Comparison of ENCODE assay signal across 9 cellular contexts in genomic region chr10:97685395-97685958, GRCh38. TPM values are rescaled to one million over a fixed set of nuclear protein-coding genes. Genes with fewer than 3 reads are reported as not detected.
DNase-seq lines count a peak whose midpoint lies in the region; ATAC-seq, FAIRE-seq and TF ChIP-seq lines count a peak whose summit lies in the region.
"Had no signal": no experiment of that assay in that cellular context is flagged by ENCODE, and none has a peak within 500 bp of the region (broad histone marks: within the 10 kb centered on the region; RNA-seq: fewer than 3 reads in every experiment).

No MANE protein-coding gene starts in this region.

- DNase-seq in GM12864 (ENCODE audit: low read depth) (no peak), SW480 (ENCODE audit: low spot score) (peak; percentile 39), heart right ventricle (no peak), small intestine (peak; percentile 46), OCI-M2 (lab: John Stamatoyannopoulos, UW; ENCODE audit: unreplicated experiment) (no peak)
- no peak for DNase-seq in stimulated activated CD4-positive, alpha-beta T cell treated with anti-CD3 and anti-CD28 coated beads, Interleukin-12 subunit alpha, Interleukin-12 subunit beta, amount 100 ng/mL, for 4 hours

- 38 to 51% methylated on average over 2 of the region's 2 CpGs for WGBS in heart right ventricle, 2 donors
- WGBS in small intestine, 3 donors = 0 to 45% (median 42%) methylated on average over 2 of the region's 2 CpGs

- H3K4me1 ChIP-seq in heart right ventricle = peaks cover 10 to 64% (median 42%) of the 10 kb centered on the region in 9 donors
- H3K4me1 ChIP-seq in small intestine (ENCODE audit: control insufficient read depth in 2 of 2, insufficient read depth in 1 of 2, low read depth in 1 of 2, low read length in 1 of 2) = peaks cover 2 to 5% of the 10 kb centered on the region in 2 donors

- H3K27ac ChIP-seq in heart right ventricle (peak overlapping the region in 6 of 10 donors; percentile 2 to 90 (median 28)), small intestine (ENCODE audit: low read depth in 1 of 2, low read length in 1 of 2) (peak overlapping the region; percentile 66 to 85)

- no peaks in the 10 kb centered on the region for H3K36me3 ChIP-seq in heart right ventricle
- no peaks in the 10 kb centered on the region for H3K36me3 ChIP-seq in small intestine (ENCODE audit: control insufficient read depth in 2 of 2, insufficient read depth in 2 of 2, low read length in 2 of 2)

- H3K4me3 ChIP-seq in GM12864 (ENCODE audit: low read depth, low read length) (no peak overlapping the region), heart right ventricle (peak overlapping the region in 9 of 10 donors; percentile 56 to 89 (median 74)), small intestine (ENCODE audit: low read depth in 1 of 2, low read length in 2 of 2) (peak overlapping the region in 1 of 2 donors; percentile 85)

- TF ChIP-seq CTCF in GM12864 (IDR thresholded peaks at IDR 0.05; ENCODE audit: low read depth, low read length, missing control alignments) (peak; percentile 30), heart right ventricle (IDR thresholded peaks at IDR 0.05) (peak in 3 of 9 donors; percentile 18 to 21 (median 20))

- intact Hi-C loops in heart right ventricle (cut with DNase I) = loop anchor here in 2 of 10 donors (5.0 kb wide), 1 partner anchor 52 kb away; the partner anchor contains the start of gene ZFYVE27 (in 2 of the 2)

- FAIRE-seq in small intestine (lab: Jason Lieb, UNC) = no peak

- ATAC-seq in heart right ventricle (no peak), GM19463 (IDR thresholded peaks at IDR 0.05; ENCODE audit: unreplicated experiment) (no peak), GM18502 (IDR thresholded peaks at IDR 0.05; ENCODE audit: poor library complexity, unreplicated experiment) (no peak)

- H3K27me3 ChIP-seq in heart right ventricle = no peaks in the 10 kb centered on the region
- H3K27me3 ChIP-seq in small intestine (ENCODE audit: control insufficient read depth in 2 of 2, insufficient read depth in 2 of 2, low read length in 2 of 2) = no peaks in the 10 kb centered on the region

- H3K9me3 ChIP-seq in heart right ventricle (no peaks in the 10 kb centered on the region), small intestine (ENCODE audit: control insufficient read depth, low read depth) (no peaks in the 10 kb centered on the region)

RNA-seq across cellular contexts. Expression of gene AVPI1, which starts 1.6 kb away (rescaled TPM):
- 10 to 100 TPM in 3 of 10 donors, 1 to 10 TPM in 7; 6.5 to 12.9 (median 9.1) TPM for total RNA-seq in heart right ventricle
- polyA plus RNA-seq in heart right ventricle (10 to 100 TPM in 1 of 2 donors, 1 to 10 TPM in 1; 5.3 to 41.0 TPM), small intestine (10 to 100 TPM; 18.2 to 48.9 (median 44.7) TPM)

RNA-seq across cellular contexts. Expression of gene MARVELD1, which starts 28.1 kb away (rescaled TPM):
- total RNA-seq in heart right ventricle = 10 to 100 TPM in 1 of 10 donors, 1 to 10 TPM in 9; 2.8 to 10.2 (median 5.8) TPM
- polyA plus RNA-seq in heart right ventricle = 10 to 100 TPM in 1 of 2 donors, 1 to 10 TPM in 1; 5.0 to 11.9 TPM
- polyA plus RNA-seq in small intestine = 10 to 100 TPM in 1 of 3 donors, 1 to 10 TPM in 2; 1.6 to 16.4 (median 4.0) TPM

RNA-seq across cellular contexts. Expression of gene PI4K2A, which starts 45.0 kb away (rescaled TPM):
- total RNA-seq in heart right ventricle = 10 to 100 TPM in 9 of 10 donors, 1 to 10 TPM in 1; 9.4 to 18.5 (median 14.2) TPM
- 10 to 100 TPM in 1 of 2 donors, 1 to 10 TPM in 1; 5.3 to 20.7 TPM for polyA plus RNA-seq in heart right ventricle
- polyA plus RNA-seq in small intestine = 10 to 100 TPM in 2 of 3 donors, 1 to 10 TPM in 1; 9.5 to 13.5 (median 10.5) TPM

RNA-seq across cellular contexts. Expression of gene ZFYVE27, which starts 51.5 kb away (rescaled TPM):
- 10 to 100 TPM in 8 of 10 donors, 1 to 10 TPM in 2; 7.5 to 16.0 (median 11.8) TPM for total RNA-seq in heart right ventricle
- polyA plus RNA-seq in heart right ventricle (10 to 100 TPM; 10.2 to 17.6 TPM), small intestine (10 to 100 TPM; 21.6 to 30.7 (median 28.6) TPM)

RNA-seq across cellular contexts. Expression of gene MORN4, which starts 52.2 kb away (rescaled TPM):
- total RNA-seq in heart right ventricle = 10 to 100 TPM in 8 of 10 donors, 1 to 10 TPM in 2; 4.4 to 17.1 (median 12.8) TPM
- polyA plus RNA-seq in heart right ventricle (10 to 100 TPM; 16.0 to 17.6 TPM), small intestine (1 to 10 TPM in 1 of 3 donors, not detected in 2; 4.0 TPM)
- total RNA-seq: mononuclear cell had no signal

Comparison
In these comparisons a context has a peak if more than half of its experiments do, and no peak if none do; other contexts are left out.
1. DNase-seq: peak in SW480 (single experiment) and small intestine (single experiment); none in GM12864 (single experiment), heart right ventricle (0 of 2), stimulated activated CD4-positive, alpha-beta T cell treated with anti-CD3 and anti-CD28 coated beads, Interleukin-12 subunit alpha, Interleukin-12 subunit beta, amount 100 ng/mL, for 4 hours (single experiment) and OCI-M2 (single experiment).